Comparison of ENCODE assay signal across 23 cellular contexts in genomic region chr4:74407891-74408290, GRCh38. TPM values are rescaled to one million over a fixed set of nuclear protein-coding genes. Genes with fewer than 3 reads are reported as not detected.
A peak's percentile ranks its signal among the peaks of the same experiment; 100 is the strongest.
DNase-seq lines count a peak whose midpoint lies in the region; ATAC-seq and TF ChIP-seq lines count a peak whose summit lies in the region.
"Had no signal": no experiment of that assay in that cellular context is flagged by ENCODE, and none has a peak within 500 bp of the region (broad histone marks: within the 10 kb centered on the region; RNA-seq: fewer than 3 reads in every experiment).

No MANE protein-coding gene starts in this region.

- H3K27me3 ChIP-seq in HCT116 (ENCODE audit: insufficient read depth, low read length) (no peaks in the 10 kb centered on the region), RWPE2 (ENCODE audit: insufficient read depth, poor library complexity, severe bottlenecking) (no peaks in the 10 kb centered on the region), foreskin keratinocyte (no peaks in the 10 kb centered on the region), SJCRH30 (0 out of 2 replicates have a peak, but pooled peaks cover 4% of the 10 kb centered on the region)
- H3K27me3 ChIP-seq: BE2C had no signal

- DNase-seq in HCT116 (ENCODE audit: low read depth, low spot score) (no peak), RWPE2 (ENCODE audit: low spot score) (no peak), foreskin keratinocyte (peak in 1 of 2 donors; percentile 54), SJCRH30 (no peak), NCI-H1048 (lab: John Stamatoyannopoulos, UW) (no peak), cerebellum (ENCODE audit: low spot score) (no peak)
- DNase-seq: BE2C; C1 segment of cervical spinal cord; CD4-positive, CD25-positive, alpha-beta regulatory T cell; CD8-positive, alpha-beta memory T cell; COR-L47; DMS 273 treated with DMSO at 0.1 percent for 48 hours; DMS53; DND-41 had no signal

- no peak overlapping the region for H3K4me3 ChIP-seq in HCT116 (replicated peaks in 1 of 2; ENCODE audit: low read depth in 1 of 2, low read length in 2 of 2)
- H3K4me3 ChIP-seq in RWPE2 (ENCODE audit: severe bottlenecking): no peak overlapping the region
- H3K4me3 ChIP-seq in SJCRH30: no peak overlapping the region
- H3K4me3 ChIP-seq: GM12878, GM23248 had no signal

- peaks cover 11% of the 10 kb centered on the region for H3K4me1 Mint-ChIP-seq in nephron
- H3K4me1 Mint-ChIP-seq: CD4-positive, CD25-positive, alpha-beta regulatory T cell had no signal

- H4K20me1 ChIP-seq in HCT116 (ENCODE audit: insufficient read depth): no peaks in the 10 kb centered on the region

- no peaks in the 10 kb centered on the region for H3K79me2 ChIP-seq in HCT116 (ENCODE audit: insufficient read depth, low read length)

- no peak for ATAC-seq in HCT116
- no peak for ATAC-seq in RWPE2 (ENCODE audit: low read depth)
- no peak for ATAC-seq in foreskin keratinocyte
- ATAC-seq: GM12878 had no signal

- H3K27me3 Mint-ChIP-seq in nephron (ENCODE audit: low read depth): no peaks in the 10 kb centered on the region
- H3K27me3 Mint-ChIP-seq: CD4-positive, CD25-positive, alpha-beta regulatory T cell had no signal

- H3K27ac ChIP-seq in HCT116 (ENCODE audit: low read depth, low read length) (peak overlapping the region; percentile 15; the same call in 1 of the 2 replicates), RWPE2 (ENCODE audit: poor library complexity, severe bottlenecking) (peak overlapping the region; percentile 100), foreskin keratinocyte (peak overlapping the region; percentile 78), SJCRH30 (no peak overlapping the region)
- H3K27ac ChIP-seq: GM23248, HL-60 had no signal

- 0 out of 2 replicates have a peak, but pooled peaks cover under 1% of the 10 kb centered on the region for H3K9me2 ChIP-seq in HCT116 (ENCODE audit: insufficient read depth)

- TF ChIP-seq RAD21 in HCT116 (IDR thresholded peaks at IDR 0.05; ENCODE audit: low read depth): no peak

- H3K9me3 Mint-ChIP-seq in nephron: no peaks in the 10 kb centered on the region
- H3K9me3 Mint-ChIP-seq: CD4-positive, CD25-positive, alpha-beta regulatory T cell; CD8-positive, alpha-beta memory T cell; HFFc6 had no signal

- TF ChIP-seq POLR2A in HCT116 (IDR thresholded peaks at IDR 0.05; ENCODE audit: borderline replicate concordance, extremely low read depth, insufficient read depth, insufficient read length): no peak

- H2AFZ ChIP-seq in HCT116 (ENCODE audit: low read depth, low read length, poor library complexity, severe bottlenecking): peak overlapping the region; percentile 81
- H2AFZ ChIP-seq: GM23248 had no signal

- H3K36me3 Mint-ChIP-seq in nephron (ENCODE audit: low read depth): no peaks in the 10 kb centered on the region
- H3K36me3 Mint-ChIP-seq: CD4-positive, CD25-positive, alpha-beta regulatory T cell; CD8-positive, alpha-beta memory T cell had no signal

- H3K36me3 ChIP-seq in HCT116 (ENCODE audit: control insufficient read depth in 1 of 2, insufficient read depth in 2 of 2, low read length in 2 of 2): no peaks in the 10 kb centered on the region
- H3K36me3 ChIP-seq in RWPE2 (ENCODE audit: low read depth): no peaks in the 10 kb centered on the region
- no peaks in the 10 kb centered on the region for H3K36me3 ChIP-seq in SJCRH30
- H3K36me3 ChIP-seq: BE2C had no signal

- CTCF ChIA-PET in HCT116 (lab: Charles Lee): no interaction called here

- intact Hi-C loops in HCT116 (cut with micrococcal nuclease): no loop called here

- POLR2A ChIA-PET in HCT116 (lab: Charles Lee): interaction anchor here (1.4 kb wide), 1 partner anchor 39 kb away, joined by 3 read pairs; no protein-coding TSS in a partner anchor

- RAD21 ChIA-PET in HCT116 (lab: Charles Lee; ENCODE audit: low non-redundant PET in 1 of 2, low total read pairs in 2 of 2, uncharacterized antibody in 2 of 2, unreplicated experiment in 2 of 2): no interaction called here

- H3K9me3 ChIP-seq in HCT116 (ENCODE audit: control insufficient read depth in 1 of 2, insufficient read depth in 1 of 2, low read depth in 1 of 2, low read length in 2 of 2) (no peaks in the 10 kb centered on the region), RWPE2 (ENCODE audit: severe bottlenecking) (no peaks in the 10 kb centered on the region), SJCRH30 (replicated peaks) (no peaks in the 10 kb centered on the region)
- H3K9me3 ChIP-seq: BE2C had no signal

- BruUV-seq in HCT116 (replicated peaks; lab: Mats Ljungman, UMichigan): no TSS peak

- no peak overlapping the region for H3K4me3 Mint-ChIP-seq in nephron
- H3K4me3 Mint-ChIP-seq: CD4-positive, CD25-positive, alpha-beta regulatory T cell; CD8-positive, alpha-beta memory T cell; HFFc6 had no signal

- TF ChIP-seq CTCF in HCT116 (IDR thresholded peaks at IDR 0.05 in 2 of 3, conservative IDR thresholded peaks at IDR 0.05 in 1 of 3; ENCODE audit: borderline replicate concordance in 1 of 3, insufficient read depth in 1 of 3, low read depth in 2 of 3, low read length in 2 of 3): no peak
- no peak for TF ChIP-seq CTCF in RWPE2 (IDR thresholded peaks at IDR 0.05; ENCODE audit: poor library complexity, severe bottlenecking)
- TF ChIP-seq CTCF in foreskin keratinocyte (conservative IDR thresholded peaks at IDR 0.05): no peak
- TF ChIP-seq CTCF in nephron (IDR thresholded peaks at IDR 0.05; ENCODE audit: unreplicated experiment in 3 of 3): no peak

- H3K4me1 ChIP-seq in HCT116 (ENCODE audit: control insufficient read depth in 1 of 2, insufficient read depth in 2 of 2, low read length in 2 of 2): peaks cover 9 to 31% of the 10 kb centered on the region in 2 experiments
- H3K4me1 ChIP-seq in RWPE2 (ENCODE audit: insufficient read depth, poor library complexity, severe bottlenecking): peaks cover 53% of the 10 kb centered on the region
- H3K4me1 ChIP-seq in foreskin keratinocyte: peaks cover 50% of the 10 kb centered on the region
- no peaks in the 10 kb centered on the region for H3K4me1 ChIP-seq in SJCRH30
- H3K4me1 ChIP-seq: BE2C had no signal

- peak overlapping the region; percentile 5; the same call in 1 of the 2 replicates for H3K9ac ChIP-seq in HCT116 (ENCODE audit: low read length)
- H3K9ac ChIP-seq: GM23248 had no signal

- H3K27ac Mint-ChIP-seq in nephron: peak overlapping the region in 2 of 3 experiments; percentile 28 to 31
- H3K27ac Mint-ChIP-seq: CD4-positive, CD25-positive, alpha-beta regulatory T cell; CD8-positive, alpha-beta memory T cell had no signal

- peak overlapping the region; percentile 20; the same call in 1 of the 2 replicates for H3K4me2 ChIP-seq in HCT116 (ENCODE audit: low read length)

TF ChIP-seq in HCT116, 20 proteins besides CTCF, POLR2A, EP300 and RAD21:
- TF ChIP-seq EZH2phosphoT487 (IDR thresholded peaks at IDR 0.05; ENCODE audit: borderline replicate concordance) (no peak), ELF1 (IDR thresholded peaks at IDR 0.05; ENCODE audit: borderline replicate concordance, low read depth) (no peak), POLR2AphosphoS5 (IDR thresholded peaks at IDR 0.05; ENCODE audit: low read depth, low read length) (no peak), CBX3 (IDR thresholded peaks at IDR 0.05; ENCODE audit: low read depth) (no peak), ATF3 (IDR thresholded peaks at IDR 0.05) (no peak), REST (IDR thresholded peaks at IDR 0.05; ENCODE audit: low read depth) (no peak), MAX (IDR thresholded peaks at IDR 0.05) (no peak), EZH2 (IDR thresholded peaks at IDR 0.05) (no peak), EGR1 (IDR thresholded peaks at IDR 0.05; ENCODE audit: low read depth) (no peak), SRF (IDR thresholded peaks at IDR 0.05; ENCODE audit: low read depth) (no peak), JUND (IDR thresholded peaks at IDR 0.05) (no peak)

RNA-seq across cellular contexts. Expression of gene AREG, which starts 37.0 kb away (rescaled TPM):
- total RNA-seq in HCT116 (2021; ENCODE audit: unreplicated experiment): 739 TPM
- 858 and 927 TPM in 2 replicates for polyA plus RNA-seq in HCT116 (2012)
- 1,077 and 1,617 TPM in 2 replicates for total RNA-seq in foreskin keratinocyte
- 980 and 1,643 TPM in 2 replicates for polyA plus RNA-seq in foreskin keratinocyte
- not detected in 2 replicates for total RNA-seq in SJCRH30 (2014; rRNA removed; shearing (Covaris generic))
- not detected for total RNA-seq in cerebellum
- total RNA-seq: A172, G401, GM12878 had no signal

RNA-seq across cellular contexts. Expression of gene EREG, which starts 42.9 kb away (rescaled TPM):
- total RNA-seq in HCT116 (2021; ENCODE audit: unreplicated experiment) (498 TPM), foreskin keratinocyte (23.7 and 29.1 TPM in 2 replicates), cerebellum (1.8 TPM)
- polyA plus RNA-seq in HCT116 (2012): 167 and 184 TPM in 2 replicates
- 6.2 and 6.3 TPM in 2 replicates for polyA plus RNA-seq in foreskin keratinocyte
- not detected in 2 replicates for total RNA-seq in SJCRH30 (2014; rRNA removed; shearing (Covaris generic))
- total RNA-seq: A172; CD8-positive, alpha-beta memory T cell; G401; GM12878; H4; HT1080 had no signal
- polyA plus RNA-seq: CD4-positive, CD25-positive, alpha-beta regulatory T cell; CD8-positive, alpha-beta memory T cell; GM12878 had no signal

Comparison
In these comparisons a context has a peak if more than half of its experiments do, and no peak if none do; other contexts are left out.
1. RNA of gene AREG, which starts 37.0 kb away (total RNA-seq): 1,077 to 1,617 TPM in foreskin keratinocyte and 739 TPM in HCT116 (single experiment); not detected in cerebellum (single experiment) and not detected in SJCRH30; every median in the first group is over 100 times any median in the second.
2. RNA of gene EREG, which starts 42.9 kb away (total RNA-seq): 498 TPM in HCT116 (single experiment); 23.7 to 29.1 TPM in foreskin keratinocyte, 1.8 TPM in cerebellum (single experiment) and not detected in SJCRH30; every median in the first group is over 10 times any median in the second.